1 cellular context compared by ENCODE assay signal in the genomic region with DNA sequence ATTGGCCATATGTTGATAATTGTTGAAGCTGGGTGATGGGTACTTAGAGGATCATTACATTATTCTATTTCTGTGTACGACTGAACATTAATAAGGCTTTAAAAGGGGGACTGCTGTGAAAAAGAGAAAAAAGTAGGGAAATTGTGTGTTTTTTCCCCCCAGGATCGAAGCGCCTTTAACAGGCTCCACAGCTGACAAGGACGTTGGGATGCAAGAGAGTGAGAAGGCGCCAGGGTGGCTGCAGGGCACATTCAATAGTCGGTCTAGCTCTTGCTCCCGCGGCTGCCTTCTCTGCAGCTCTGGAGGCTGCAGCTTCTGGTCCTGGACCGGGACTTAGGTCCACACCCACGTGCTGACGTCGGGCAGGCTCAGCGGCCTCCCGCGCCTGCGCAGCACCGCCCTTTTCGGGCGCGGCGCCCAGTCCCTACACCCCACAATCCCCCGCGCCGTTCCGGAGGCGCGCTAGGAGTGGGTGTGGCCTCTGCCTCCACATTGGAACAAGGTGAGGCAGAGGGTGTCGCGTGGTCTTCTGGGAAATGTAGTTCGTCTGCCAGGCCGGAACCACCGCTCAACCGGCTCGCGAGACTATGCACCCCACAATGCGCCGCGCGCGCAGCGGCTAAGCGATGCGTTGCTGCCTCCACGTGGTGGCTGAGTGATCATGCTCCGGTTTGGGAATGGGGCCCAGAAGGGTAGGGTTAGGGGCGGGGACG.
TF ChIP-seq lines count a peak whose summit lies in the region.

No MANE protein-coding gene starts in this region.

TF ChIP-seq in GM12878, 131 proteins besides CTCF, POLR2A, EP300 and RAD21 (continues in another document):
- TF ChIP-seq IRF4 (IDR thresholded peaks at IDR 0.05; ENCODE audit: low read depth, low read length) (no peak), POU2F2 (IDR thresholded peaks at IDR 0.05; ENCODE audit: borderline replicate concordance, low read depth, low read length) (peak; percentile 78; the same call in 2 of the 3 replicates), ZNF274 (IDR thresholded peaks at IDR 0.05; ENCODE audit: insufficient read depth, insufficient read length) (no peak), RELA (IDR thresholded peaks at IDR 0.05; ENCODE audit: borderline replicate concordance, partially characterized antibody) (peak; percentile 80), GATAD2B (conservative IDR thresholded peaks at IDR 0.05; ENCODE audit: low read depth) (no peak; the same call in 1 of the 2 replicates), SMC3 (IDR thresholded peaks at IDR 0.05; ENCODE audit: borderline replicate concordance, low read length) (peak; percentile 100), NR2C2 (IDR thresholded peaks at IDR 0.05; ENCODE audit: borderline replicate concordance, control insufficient read depth, insufficient read length, low read depth) (no peak), CBX3 (IDR thresholded peaks at IDR 0.05; ENCODE audit: borderline replicate concordance, low read depth) (no peak), NFYA (IDR thresholded peaks at IDR 0.05; ENCODE audit: borderline replicate concordance, low read depth, low read length) (no peak), CBX5 (IDR thresholded peaks at IDR 0.05; ENCODE audit: low read depth) (no peak), NFXL1 (IDR thresholded peaks at IDR 0.05; ENCODE audit: borderline replicate concordance) (no peak), GABPA (IDR thresholded peaks at IDR 0.05; ENCODE audit: low read depth) (no peak), SIN3A (IDR thresholded peaks at IDR 0.05; ENCODE audit: low read depth, low read length) (no peak), TAF1 (IDR thresholded peaks at IDR 0.05; ENCODE audit: borderline replicate concordance, low read depth, low read length) (peak; percentile 94), BCL11A (IDR thresholded peaks at IDR 0.05; ENCODE audit: low read depth, low read length) (peak; percentile 12; the same call in 1 of the 2 replicates), FOXM1 (IDR thresholded peaks at IDR 0.05; ENCODE audit: low read depth, low read length) (no peak), TBL1XR1 (IDR thresholded peaks at IDR 0.05; ENCODE audit: low read depth, low read length) (no peak), TCF7 (IDR thresholded peaks at IDR 0.05; ENCODE audit: borderline replicate concordance) (no peak), SMARCA5 (IDR thresholded peaks at IDR 0.05) (peak; percentile 41), JUND (IDR thresholded peaks at IDR 0.05; ENCODE audit: low read depth, low read length) (0 out of 2 replicates have a peak, but pooled peaks have one; percentile 11), SUZ12 (IDR thresholded peaks at IDR 0.05; ENCODE audit: unreplicated experiment) (no peak), MTA3 (IDR thresholded peaks at IDR 0.05; ENCODE audit: borderline replicate concordance, low read length) (no peak), MXI1 (IDR thresholded peaks at IDR 0.05; ENCODE audit: low read depth, low read length) (peak; percentile 94), CREB1 (IDR thresholded peaks at IDR 0.05; ENCODE audit: low read depth) (peak; percentile 83), BHLHE40 (IDR thresholded peaks at IDR 0.05; ENCODE audit: borderline replicate concordance in 1 of 2, low read depth in 2 of 2, low read length in 1 of 2) (peak; percentile 52 to 70; a peak in 3 of 4 replicates), LARP7 (IDR thresholded peaks at IDR 0.05) (no peak; the same call in none of the 2 replicates), SUPT20H (IDR thresholded peaks at IDR 0.05; ENCODE audit: borderline replicate concordance, control insufficient read depth, low read depth, low read length) (no peak), ZZZ3 (IDR thresholded peaks at IDR 0.05; ENCODE audit: control insufficient read depth, insufficient read length, low read depth) (no peak), STAT3 (IDR thresholded peaks at IDR 0.05; ENCODE audit: low read depth, low read length) (no peak), MEF2A (IDR thresholded peaks at IDR 0.05; ENCODE audit: insufficient read depth, low read depth, low read length) (0 out of 2 replicates have a peak, but pooled peaks have one; percentile 42), POLR2AphosphoS2 (IDR thresholded peaks at IDR 0.05; ENCODE audit: low read depth, low read length) (peak; percentile 98), RBBP5 (conservative IDR thresholded peaks at IDR 0.05) (no peak), WRNIP1 (IDR thresholded peaks at IDR 0.05; ENCODE audit: borderline replicate concordance, low read depth, low read length) (no peak), HDAC6 (IDR thresholded peaks at IDR 0.05; ENCODE audit: unreplicated experiment) (no peak), ETV6 (conservative IDR thresholded peaks at IDR 0.05 in 1 of 2, IDR thresholded peaks at IDR 0.05 in 1 of 2; ENCODE audit: borderline replicate concordance in 1 of 2, low read depth in 1 of 2) (no peak)
- TF ChIP-seq, protein P1, sequence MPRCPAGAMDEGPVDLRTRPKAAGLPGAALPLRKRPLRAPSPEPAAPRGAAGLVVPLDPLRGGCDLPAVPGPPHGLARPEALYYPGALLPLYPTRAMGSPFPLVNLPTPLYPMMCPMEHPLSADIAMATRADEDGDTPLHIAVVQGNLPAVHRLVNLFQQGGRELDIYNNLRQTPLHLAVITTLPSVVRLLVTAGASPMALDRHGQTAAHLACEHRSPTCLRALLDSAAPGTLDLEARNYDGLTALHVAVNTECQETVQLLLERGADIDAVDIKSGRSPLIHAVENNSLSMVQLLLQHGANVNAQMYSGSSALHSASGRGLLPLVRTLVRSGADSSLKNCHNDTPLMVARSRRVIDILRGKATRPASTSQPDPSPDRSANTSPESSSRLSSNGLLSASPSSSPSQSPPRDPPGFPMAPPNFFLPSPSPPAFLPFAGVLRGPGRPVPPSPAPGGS (IDR thresholded peaks at IDR 0.05; ENCODE audit: borderline replicate concordance, insufficient read depth, low read depth, low read length, poor library complexity, severe bottlenecking) = no peak
- TF ChIP-seq, protein P2, sequence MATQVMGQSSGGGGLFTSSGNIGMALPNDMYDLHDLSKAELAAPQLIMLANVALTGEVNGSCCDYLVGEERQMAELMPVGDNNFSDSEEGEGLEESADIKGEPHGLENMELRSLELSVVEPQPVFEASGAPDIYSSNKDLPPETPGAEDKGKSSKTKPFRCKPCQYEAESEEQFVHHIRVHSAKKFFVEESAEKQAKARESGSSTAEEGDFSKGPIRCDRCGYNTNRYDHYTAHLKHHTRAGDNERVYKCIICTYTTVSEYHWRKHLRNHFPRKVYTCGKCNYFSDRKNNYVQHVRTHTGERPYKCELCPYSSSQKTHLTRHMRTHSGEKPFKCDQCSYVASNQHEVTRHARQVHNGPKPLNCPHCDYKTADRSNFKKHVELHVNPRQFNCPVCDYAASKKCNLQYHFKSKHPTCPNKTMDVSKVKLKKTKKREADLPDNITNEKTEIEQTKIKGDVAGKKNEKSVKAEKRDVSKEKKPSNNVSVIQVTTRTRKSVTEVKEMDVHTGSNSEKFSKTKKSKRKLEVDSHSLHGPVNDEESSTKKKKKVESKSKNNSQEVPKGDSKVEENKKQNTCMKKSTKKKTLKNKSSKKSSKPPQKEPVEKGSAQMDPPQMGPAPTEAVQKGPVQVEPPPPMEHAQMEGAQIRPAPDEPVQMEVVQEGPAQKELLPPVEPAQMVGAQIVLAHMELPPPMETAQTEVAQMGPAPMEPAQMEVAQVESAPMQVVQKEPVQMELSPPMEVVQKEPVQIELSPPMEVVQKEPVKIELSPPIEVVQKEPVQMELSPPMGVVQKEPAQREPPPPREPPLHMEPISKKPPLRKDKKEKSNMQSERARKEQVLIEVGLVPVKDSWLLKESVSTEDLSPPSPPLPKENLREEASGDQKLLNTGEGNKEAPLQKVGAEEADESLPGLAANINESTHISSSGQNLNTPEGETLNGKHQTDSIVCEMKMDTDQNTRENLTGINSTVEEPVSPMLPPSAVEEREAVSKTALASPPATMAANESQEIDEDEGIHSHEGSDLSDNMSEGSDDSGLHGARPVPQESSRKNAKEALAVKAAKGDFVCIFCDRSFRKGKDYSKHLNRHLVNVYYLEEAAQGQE (IDR thresholded peaks at IDR 0.05; ENCODE audit: low read depth, low read length) = no peak
- TF ChIP-seq, protein P3, sequence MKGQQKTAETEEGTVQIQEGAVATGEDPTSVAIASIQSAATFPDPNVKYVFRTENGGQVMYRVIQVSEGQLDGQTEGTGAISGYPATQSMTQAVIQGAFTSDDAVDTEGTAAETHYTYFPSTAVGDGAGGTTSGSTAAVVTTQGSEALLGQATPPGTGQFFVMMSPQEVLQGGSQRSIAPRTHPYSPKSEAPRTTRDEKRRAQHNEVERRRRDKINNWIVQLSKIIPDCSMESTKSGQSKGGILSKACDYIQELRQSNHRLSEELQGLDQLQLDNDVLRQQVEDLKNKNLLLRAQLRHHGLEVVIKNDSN (IDR thresholded peaks at IDR 0.05; ENCODE audit: borderline replicate concordance, extremely low read length, insufficient read depth, low read depth, low read length) = peak; percentile 76
- TF ChIP-seq, protein P4, sequence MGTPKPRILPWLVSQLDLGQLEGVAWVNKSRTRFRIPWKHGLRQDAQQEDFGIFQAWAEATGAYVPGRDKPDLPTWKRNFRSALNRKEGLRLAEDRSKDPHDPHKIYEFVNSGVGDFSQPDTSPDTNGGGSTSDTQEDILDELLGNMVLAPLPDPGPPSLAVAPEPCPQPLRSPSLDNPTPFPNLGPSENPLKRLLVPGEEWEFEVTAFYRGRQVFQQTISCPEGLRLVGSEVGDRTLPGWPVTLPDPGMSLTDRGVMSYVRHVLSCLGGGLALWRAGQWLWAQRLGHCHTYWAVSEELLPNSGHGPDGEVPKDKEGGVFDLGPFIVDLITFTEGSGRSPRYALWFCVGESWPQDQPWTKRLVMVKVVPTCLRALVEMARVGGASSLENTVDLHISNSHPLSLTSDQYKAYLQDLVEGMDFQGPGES (IDR thresholded peaks at IDR 0.05) = no peak; the same call in 1 of the 2 replicates
- TF ChIP-seq, protein P5, sequence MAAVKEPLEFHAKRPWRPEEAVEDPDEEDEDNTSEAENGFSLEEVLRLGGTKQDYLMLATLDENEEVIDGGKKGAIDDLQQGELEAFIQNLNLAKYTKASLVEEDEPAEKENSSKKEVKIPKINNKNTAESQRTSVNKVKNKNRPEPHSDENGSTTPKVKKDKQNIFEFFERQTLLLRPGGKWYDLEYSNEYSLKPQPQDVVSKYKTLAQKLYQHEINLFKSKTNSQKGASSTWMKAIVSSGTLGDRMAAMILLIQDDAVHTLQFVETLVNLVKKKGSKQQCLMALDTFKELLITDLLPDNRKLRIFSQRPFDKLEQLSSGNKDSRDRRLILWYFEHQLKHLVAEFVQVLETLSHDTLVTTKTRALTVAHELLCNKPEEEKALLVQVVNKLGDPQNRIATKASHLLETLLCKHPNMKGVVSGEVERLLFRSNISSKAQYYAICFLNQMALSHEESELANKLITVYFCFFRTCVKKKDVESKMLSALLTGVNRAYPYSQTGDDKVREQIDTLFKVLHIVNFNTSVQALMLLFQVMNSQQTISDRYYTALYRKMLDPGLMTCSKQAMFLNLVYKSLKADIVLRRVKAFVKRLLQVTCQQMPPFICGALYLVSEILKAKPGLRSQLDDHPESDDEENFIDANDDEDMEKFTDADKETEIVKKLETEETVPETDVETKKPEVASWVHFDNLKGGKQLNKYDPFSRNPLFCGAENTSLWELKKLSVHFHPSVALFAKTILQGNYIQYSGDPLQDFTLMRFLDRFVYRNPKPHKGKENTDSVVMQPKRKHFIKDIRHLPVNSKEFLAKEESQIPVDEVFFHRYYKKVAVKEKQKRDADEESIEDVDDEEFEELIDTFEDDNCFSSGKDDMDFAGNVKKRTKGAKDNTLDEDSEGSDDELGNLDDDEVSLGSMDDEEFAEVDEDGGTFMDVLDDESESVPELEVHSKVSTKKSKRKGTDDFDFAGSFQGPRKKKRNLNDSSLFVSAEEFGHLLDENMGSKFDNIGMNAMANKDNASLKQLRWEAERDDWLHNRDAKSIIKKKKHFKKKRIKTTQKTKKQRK (IDR thresholded peaks at IDR 0.05; ENCODE audit: low read depth, low read length) = 0 out of 2 replicates have a peak, but pooled peaks have one; percentile 11
- TF ChIP-seq, protein P6, sequence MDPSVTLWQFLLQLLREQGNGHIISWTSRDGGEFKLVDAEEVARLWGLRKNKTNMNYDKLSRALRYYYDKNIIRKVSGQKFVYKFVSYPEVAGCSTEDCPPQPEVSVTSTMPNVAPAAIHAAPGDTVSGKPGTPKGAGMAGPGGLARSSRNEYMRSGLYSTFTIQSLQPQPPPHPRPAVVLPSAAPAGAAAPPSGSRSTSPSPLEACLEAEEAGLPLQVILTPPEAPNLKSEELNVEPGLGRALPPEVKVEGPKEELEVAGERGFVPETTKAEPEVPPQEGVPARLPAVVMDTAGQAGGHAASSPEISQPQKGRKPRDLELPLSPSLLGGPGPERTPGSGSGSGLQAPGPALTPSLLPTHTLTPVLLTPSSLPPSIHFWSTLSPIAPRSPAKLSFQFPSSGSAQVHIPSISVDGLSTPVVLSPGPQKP (IDR thresholded peaks at IDR 0.05; ENCODE audit: low read depth, low read length) = peak; percentile 90
- TF ChIP-seq, protein P7, sequence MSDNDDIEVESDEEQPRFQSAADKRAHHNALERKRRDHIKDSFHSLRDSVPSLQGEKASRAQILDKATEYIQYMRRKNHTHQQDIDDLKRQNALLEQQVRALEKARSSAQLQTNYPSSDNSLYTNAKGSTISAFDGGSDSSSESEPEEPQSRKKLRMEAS (IDR thresholded peaks at IDR 0.05; ENCODE audit: low read depth, low read length) = peak; percentile 81
- TF ChIP-seq, protein P8, sequence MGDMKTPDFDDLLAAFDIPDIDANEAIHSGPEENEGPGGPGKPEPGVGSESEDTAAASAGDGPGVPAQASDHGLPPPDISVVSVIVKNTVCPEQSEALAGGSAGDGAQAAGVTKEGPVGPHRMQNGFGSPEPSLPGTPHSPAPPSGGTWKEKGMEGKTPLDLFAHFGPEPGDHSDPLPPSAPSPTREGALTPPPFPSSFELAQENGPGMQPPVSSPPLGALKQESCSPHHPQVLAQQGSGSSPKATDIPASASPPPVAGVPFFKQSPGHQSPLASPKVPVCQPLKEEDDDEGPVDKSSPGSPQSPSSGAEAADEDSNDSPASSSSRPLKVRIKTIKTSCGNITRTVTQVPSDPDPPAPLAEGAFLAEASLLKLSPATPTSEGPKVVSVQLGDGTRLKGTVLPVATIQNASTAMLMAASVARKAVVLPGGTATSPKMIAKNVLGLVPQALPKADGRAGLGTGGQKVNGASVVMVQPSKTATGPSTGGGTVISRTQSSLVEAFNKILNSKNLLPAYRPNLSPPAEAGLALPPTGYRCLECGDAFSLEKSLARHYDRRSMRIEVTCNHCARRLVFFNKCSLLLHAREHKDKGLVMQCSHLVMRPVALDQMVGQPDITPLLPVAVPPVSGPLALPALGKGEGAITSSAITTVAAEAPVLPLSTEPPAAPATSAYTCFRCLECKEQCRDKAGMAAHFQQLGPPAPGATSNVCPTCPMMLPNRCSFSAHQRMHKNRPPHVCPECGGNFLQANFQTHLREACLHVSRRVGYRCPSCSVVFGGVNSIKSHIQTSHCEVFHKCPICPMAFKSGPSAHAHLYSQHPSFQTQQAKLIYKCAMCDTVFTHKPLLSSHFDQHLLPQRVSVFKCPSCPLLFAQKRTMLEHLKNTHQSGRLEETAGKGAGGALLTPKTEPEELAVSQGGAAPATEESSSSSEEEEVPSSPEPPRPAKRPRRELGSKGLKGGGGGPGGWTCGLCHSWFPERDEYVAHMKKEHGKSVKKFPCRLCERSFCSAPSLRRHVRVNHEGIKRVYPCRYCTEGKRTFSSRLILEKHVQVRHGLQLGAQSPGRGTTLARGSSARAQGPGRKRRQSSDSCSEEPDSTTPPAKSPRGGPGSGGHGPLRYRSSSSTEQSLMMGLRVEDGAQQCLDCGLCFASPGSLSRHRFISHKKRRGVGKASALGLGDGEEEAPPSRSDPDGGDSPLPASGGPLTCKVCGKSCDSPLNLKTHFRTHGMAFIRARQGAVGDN (IDR thresholded peaks at IDR 0.05) = peak; percentile 65
- TF ChIP-seq, protein P9, sequence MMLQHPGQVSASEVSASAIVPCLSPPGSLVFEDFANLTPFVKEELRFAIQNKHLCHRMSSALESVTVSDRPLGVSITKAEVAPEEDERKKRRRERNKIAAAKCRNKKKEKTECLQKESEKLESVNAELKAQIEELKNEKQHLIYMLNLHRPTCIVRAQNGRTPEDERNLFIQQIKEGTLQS (IDR thresholded peaks at IDR 0.05; ENCODE audit: borderline replicate concordance, extremely low read depth, low read depth, low read length) = peak; percentile 27; the same call in 1 of the 2 replicates
